Comparison of ENCODE assay signal across 31 cellular contexts in genomic region chr7:74388880-74389415, GRCh38.
"Had no signal": no experiment of that assay in that cellular context is flagged by ENCODE, and none has a peak within 500 bp of the region (broad histone marks: within the 10 kb centered on the region; RNA-seq: fewer than 3 reads in every experiment).

No MANE protein-coding gene starts in this region.

- H3K4me1 ChIP-seq: foreskin keratinocyte, gastrocnemius medialis had no signal

- DNase-seq: activated CD4-positive, alpha-beta memory T cell treated with anti-CD3 and anti-CD28 coated beads, Interleukin-2, amount 10 ng/mL, durations not matched to agents 7 days and 5 days; activated CD4-positive, alpha-beta T cell treated with anti-CD3 and anti-CD28 coated beads for 1 hour; activated CD4-positive, alpha-beta T cell treated with anti-CD3 and anti-CD28 coated beads for 4 hours; activated CD4-positive, alpha-beta T cell treated with anti-CD3 and anti-CD28 coated beads, Interleukin-2, amount 10 ng/mL, durations not matched to agents 7 days and 5 days; activated CD4-positive, alpha-beta T cell treated with anti-CD3 and anti-CD28 coated beads, Interleukin-2, amount 50 U/mL, for 4 hours; activated CD8-positive, alpha-beta memory T cell treated with anti-CD3 and anti-CD28 coated beads, Interleukin-2, amount 50 U/mL, for 48 hours; activated effector memory CD4-positive, alpha-beta T cell treated with Interleukin-2 at 50 U/mL for 16 hours; activated gamma-delta T cell treated with Interleukin-2 at 50 U/mL for 16 hours; activated naive CD4-positive, alpha-beta T cell treated with anti-CD3 and anti-CD28 coated beads, Interleukin-2, amount 50 U/mL, for 16 hours; activated naive CD4-positive, alpha-beta T cell treated with Interleukin-2 at 50 U/mL for 16 hours; activated T-cell treated with anti-CD3 and anti-CD28 coated beads for 4 hours; activated T-cell treated with anti-CD3 and anti-CD28 coated beads, Interleukin-2, amount 50 U/mL, for 24 hours; activated T-cell treated with anti-CD3 and anti-CD28 coated beads, Interleukin-2, amount 50 U/mL, for 72 hours; amniotic stem cell; anterior cingulate cortex; brain microvascular endothelial cell; dermis blood vessel endothelial cell; effector CD4-positive, alpha-beta T cell; effector memory CD8-positive, alpha-beta T cell; erythroblast; foreskin keratinocyte; gastrocnemius medialis; glutamatergic neuron; T-helper 2 cell had no signal

- H3K4me3 ChIP-seq: coronary artery, esophagus muscularis mucosa, gastrocnemius medialis, heart left ventricle had no signal

- H3K27ac ChIP-seq: brain microvascular endothelial cell, coronary artery, esophagus muscularis mucosa, foreskin keratinocyte, gastrocnemius medialis, heart left ventricle, VCaP had no signal

- H3K9me3 ChIP-seq: esophagus muscularis mucosa, gastrocnemius medialis, heart left ventricle had no signal

- H3K36me3 ChIP-seq: gastrocnemius medialis had no signal

- FAIRE-seq: astrocyte, bronchial epithelial cell, TTC549 had no signal

- H3K27me3 ChIP-seq: brain microvascular endothelial cell, esophagus muscularis mucosa, foreskin keratinocyte, gastrocnemius medialis, heart left ventricle had no signal
